In genomic region chr7:32088336-32088975, GRCh38 we compare ENCODE assay signal across 26 cellular contexts. TPM values are rescaled to one million over a fixed set of nuclear protein-coding genes. Genes with fewer than 3 reads are reported as not detected.
A peak's percentile ranks its signal among the peaks of the same experiment; 100 is the strongest.
DNase-seq lines count a peak whose midpoint lies in the region; ATAC-seq and TF ChIP-seq lines count a peak whose summit lies in the region.
"Had no signal": no experiment of that assay in that cellular context is flagged by ENCODE, and none has a peak within 500 bp of the region (broad histone marks: within the 10 kb centered on the region; RNA-seq: fewer than 3 reads in every experiment).

No MANE protein-coding gene starts in this region.

- H3K4me1 ChIP-seq in esophagus muscularis mucosa (peaks cover 11 to 14% (median 12%) of the 10 kb centered on the region in 4 donors), esophagus squamous epithelium (peaks cover 4 to 13% (median 4%) of the 10 kb centered on the region in 3 donors)
- H3K4me1 ChIP-seq: left lung, Peyer's patch, SJCRH30 had no signal

- TF ChIP-seq CTCF in esophagus muscularis mucosa (IDR thresholded peaks at IDR 0.05) (no peak), nephron progenitor cell (IDR thresholded peaks at IDR 0.05) (no peak), esophagus squamous epithelium (IDR thresholded peaks at IDR 0.05) (no peak)

- no peaks in the 10 kb centered on the region for H3K9me3 ChIP-seq in esophagus muscularis mucosa
- H3K9me3 ChIP-seq in esophagus squamous epithelium = no peaks in the 10 kb centered on the region
- H3K9me3 ChIP-seq: left lung, Peyer's patch, SJCRH30, thoracic aorta had no signal

- WGBS in esophagus muscularis mucosa = 77% methylated on average over 20 of the region's 20 CpGs
- 67 to 74% methylated on average over 12 to 16 of the region's 20 CpGs for WGBS in esophagus squamous epithelium, 2 donors

- H3K27ac Mint-ChIP-seq in nephron progenitor cell = peak overlapping the region; percentile 57
- no peak overlapping the region for H3K27ac Mint-ChIP-seq in activated CD8-positive, alpha-beta T cell treated with anti-CD3 and anti-CD28 coated beads, Interleukin-2, amount 10 ng/mL, durations not matched to agents 7 days and 5 days
- H3K27ac Mint-ChIP-seq: activated CD4-positive, alpha-beta T cell treated with anti-CD3 and anti-CD28 coated beads for 36 hours; activated naive CD8-positive, alpha-beta T cell treated with anti-CD3 and anti-CD28 coated beads for 36 hours; GM23338; stimulated activated naive CD8-positive, alpha-beta T cell treated with anti-CD3 and anti-CD28 coated beads, Interleukin-15, amount 100 ng/mL, for 72 hours had no signal

- intact Hi-C loops in esophagus muscularis mucosa (cut with DNase I) = no loop called here
- intact Hi-C loops in esophagus squamous epithelium (cut with DNase I) = no loop called here

- H3K4me3 ChIP-seq in esophagus muscularis mucosa (no peak overlapping the region), esophagus squamous epithelium (no peak overlapping the region)
- H3K4me3 ChIP-seq: GM23338, left lung, Peyer's patch, SJCRH30, thoracic aorta had no signal

- H3K27me3 Mint-ChIP-seq in nephron progenitor cell (ENCODE audit: low read depth, poor library complexity) = peaks cover 15% of the 10 kb centered on the region
- no peaks in the 10 kb centered on the region for H3K27me3 Mint-ChIP-seq in activated CD8-positive, alpha-beta T cell treated with anti-CD3 and anti-CD28 coated beads, Interleukin-2, amount 10 ng/mL, durations not matched to agents 7 days and 5 days (ENCODE audit: low read depth)
- H3K27me3 Mint-ChIP-seq: activated CD4-positive, alpha-beta T cell treated with anti-CD3 and anti-CD28 coated beads for 36 hours; activated naive CD8-positive, alpha-beta T cell treated with anti-CD3 and anti-CD28 coated beads for 36 hours; stimulated activated naive CD8-positive, alpha-beta T cell treated with anti-CD3 and anti-CD28 coated beads, Interleukin-15, amount 100 ng/mL, for 72 hours had no signal

- no peak for ATAC-seq in activated CD8-positive, alpha-beta T cell treated with anti-CD3 and anti-CD28 coated beads, Interleukin-2, amount 10 ng/mL, durations not matched to agents 7 days and 5 days
- ATAC-seq: activated CD4-positive, alpha-beta T cell treated with anti-CD3 and anti-CD28 coated beads for 36 hours; GM23338; left lung; sciatic nerve; stimulated activated naive CD8-positive, alpha-beta T cell treated with anti-CD3 and anti-CD28 coated beads, Interleukin-15, amount 100 ng/mL, for 72 hours had no signal

- TF ChIP-seq EP300 in esophagus muscularis mucosa (IDR thresholded peaks at IDR 0.05) = no peak

- no peaks in the 10 kb centered on the region for H3K27me3 ChIP-seq in esophagus muscularis mucosa
- H3K27me3 ChIP-seq in esophagus squamous epithelium = no peaks in the 10 kb centered on the region
- H3K27me3 ChIP-seq: left lung, Peyer's patch, SJCRH30 had no signal

- POLR2A ChIA-PET in activated CD8-positive, alpha-beta T cell treated with anti-CD3 and anti-CD28 coated beads, Interleukin-2, amount 10 ng/mL, durations not matched to agents 7 days and 5 days (lab: Charles Lee) = no interaction called here

- CTCF ChIA-PET in activated CD8-positive, alpha-beta T cell treated with anti-CD3 and anti-CD28 coated beads, Interleukin-2, amount 10 ng/mL, durations not matched to agents 7 days and 5 days (lab: Charles Lee) = no interaction called here

- no peak overlapping the region for H3K4me3 Mint-ChIP-seq in nephron progenitor cell
- no peak overlapping the region for H3K4me3 Mint-ChIP-seq in activated CD8-positive, alpha-beta T cell treated with anti-CD3 and anti-CD28 coated beads, Interleukin-2, amount 10 ng/mL, durations not matched to agents 7 days and 5 days
- H3K4me3 Mint-ChIP-seq: activated CD4-positive, alpha-beta T cell treated with anti-CD3 and anti-CD28 coated beads for 36 hours; activated naive CD8-positive, alpha-beta T cell treated with anti-CD3 and anti-CD28 coated beads for 36 hours; GM23338; stimulated activated naive CD8-positive, alpha-beta T cell treated with anti-CD3 and anti-CD28 coated beads, Interleukin-15, amount 100 ng/mL, for 72 hours had no signal

- H3K27ac ChIP-seq in esophagus muscularis mucosa (replicated peaks in 1 of 4) = no peak overlapping the region
- no peak overlapping the region for H3K27ac ChIP-seq in esophagus squamous epithelium
- H3K27ac ChIP-seq: left lung, Peyer's patch, SJCRH30, thoracic aorta had no signal

- H3K36me3 ChIP-seq in esophagus muscularis mucosa (no peaks in the 10 kb centered on the region), esophagus squamous epithelium (no peaks in the 10 kb centered on the region)
- H3K36me3 ChIP-seq: left lung, Peyer's patch, SJCRH30, thoracic aorta had no signal

- no peaks in the 10 kb centered on the region for H3K36me3 Mint-ChIP-seq in nephron progenitor cell (ENCODE audit: low read depth)
- H3K36me3 Mint-ChIP-seq in activated CD8-positive, alpha-beta T cell treated with anti-CD3 and anti-CD28 coated beads, Interleukin-2, amount 10 ng/mL, durations not matched to agents 7 days and 5 days (ENCODE audit: low read depth) = no peaks in the 10 kb centered on the region
- H3K36me3 Mint-ChIP-seq: activated naive CD8-positive, alpha-beta T cell treated with anti-CD3 and anti-CD28 coated beads for 36 hours had no signal

- H3K9me3 Mint-ChIP-seq in nephron progenitor cell = peaks cover 4% of the 10 kb centered on the region
- no peaks in the 10 kb centered on the region for H3K9me3 Mint-ChIP-seq in activated CD8-positive, alpha-beta T cell treated with anti-CD3 and anti-CD28 coated beads, Interleukin-2, amount 10 ng/mL, durations not matched to agents 7 days and 5 days (ENCODE audit: insufficient read depth)

- no peak for TF ChIP-seq POLR2A in esophagus muscularis mucosa (IDR thresholded peaks at IDR 0.05; ENCODE audit: low read depth)
- TF ChIP-seq POLR2A in esophagus squamous epithelium (IDR thresholded peaks at IDR 0.05) = no peak

- DNase-seq in DMS79 treated with DMSO at 0.1 percent for 48 hours (lab: John Stamatoyannopoulos, UW) = peak; percentile 25
- DNase-seq in DMS79 (lab: John Stamatoyannopoulos, UW) = no peak
- DNase-seq in NCI-H446 treated with DMSO at 0.1 percent for 48 hours (lab: John Stamatoyannopoulos, UW) = peak; percentile 86
- DNase-seq in esophagus muscularis mucosa (ENCODE audit: extremely low spot score) = peak; percentile 72
- DNase-seq in nephron progenitor cell = no peak
- no peak for DNase-seq in NCI-H2081 (lab: John Stamatoyannopoulos, UW)
- no peak for DNase-seq in esophagus squamous epithelium (lab: John Stamatoyannopoulos, UW)
- no peak for DNase-seq in activated CD8-positive, alpha-beta T cell treated with anti-CD3 and anti-CD28 coated beads, Interleukin-2, amount 10 ng/mL, durations not matched to agents 7 days and 5 days
- DNase-seq: activated CD4-positive, alpha-beta T cell treated with anti-CD3 and anti-CD28 coated beads for 36 hours; activated naive CD8-positive, alpha-beta T cell treated with anti-CD3 and anti-CD28 coated beads for 36 hours; activated T-cell treated with anti-CD3 and anti-CD28 coated beads for 4 hours; anterior cingulate cortex; central memory CD4-positive, alpha-beta T cell; MV-4-11; NCI-H187; NCI-H526 treated with DMSO at 0.1 percent for 48 hours; Peyer's patch; posterior cingulate gyrus; SJCRH30; stimulated activated CD8-positive, alpha-beta memory T cell treated with anti-CD3 and anti-CD28 coated beads, Interleukin-4, amount 100 ng/mL, for 48 hours; stimulated activated naive CD8-positive, alpha-beta T cell treated with anti-CD3 and anti-CD28 coated beads, Interleukin-15, amount 100 ng/mL, for 72 hours; T-helper 9 cell had no signal

- H3K4me1 Mint-ChIP-seq in nephron progenitor cell = peaks cover 25% of the 10 kb centered on the region
- H3K4me1 Mint-ChIP-seq in activated CD8-positive, alpha-beta T cell treated with anti-CD3 and anti-CD28 coated beads, Interleukin-2, amount 10 ng/mL, durations not matched to agents 7 days and 5 days (ENCODE audit: low read depth) = no peaks in the 10 kb centered on the region
- H3K4me1 Mint-ChIP-seq: activated CD4-positive, alpha-beta T cell treated with anti-CD3 and anti-CD28 coated beads for 36 hours; activated naive CD8-positive, alpha-beta T cell treated with anti-CD3 and anti-CD28 coated beads for 36 hours; GM23338; stimulated activated naive CD8-positive, alpha-beta T cell treated with anti-CD3 and anti-CD28 coated beads, Interleukin-15, amount 100 ng/mL, for 72 hours had no signal

RNA-seq across cellular contexts. Expression of gene PDE1C, which starts 18.2 kb away (rescaled TPM):
- total RNA-seq in esophagus muscularis mucosa = 10 to 100 TPM; 13.3 to 25.5 (median 17.3) TPM
- total RNA-seq in esophagus squamous epithelium = 10 to 100 TPM in 1 of 4 donors, 1 to 10 TPM in 1, under 1 TPM in 2; 0.19 to 14.5 (median 2.9) TPM
- total RNA-seq in activated CD8-positive, alpha-beta T cell treated with anti-CD3 and anti-CD28 coated beads, Interleukin-2, amount 10 ng/mL, durations not matched to agents 7 days and 5 days = not detected
- total RNA-seq: activated CD4-positive, alpha-beta T cell treated with anti-CD3 and anti-CD28 coated beads for 36 hours; activated naive CD8-positive, alpha-beta T cell treated with anti-CD3 and anti-CD28 coated beads for 36 hours had no signal

Comparison
In these comparisons a context has a peak if more than half of its experiments do, and no peak if none do; other contexts are left out.
1. DNase-seq: peak in DMS79 treated with DMSO at 0.1 percent for 48 hours (single experiment), NCI-H446 treated with DMSO at 0.1 percent for 48 hours (single experiment) and esophagus muscularis mucosa (single experiment); none in DMS79 (single experiment), nephron progenitor cell (single experiment), NCI-H2081 (0 of 2), esophagus squamous epithelium (single experiment) and activated CD8-positive, alpha-beta T cell treated with anti-CD3 and anti-CD28 coated beads, Interleukin-2, amount 10 ng/mL, durations not matched to agents 7 days and 5 days (single experiment).